In the genomic region with DNA sequence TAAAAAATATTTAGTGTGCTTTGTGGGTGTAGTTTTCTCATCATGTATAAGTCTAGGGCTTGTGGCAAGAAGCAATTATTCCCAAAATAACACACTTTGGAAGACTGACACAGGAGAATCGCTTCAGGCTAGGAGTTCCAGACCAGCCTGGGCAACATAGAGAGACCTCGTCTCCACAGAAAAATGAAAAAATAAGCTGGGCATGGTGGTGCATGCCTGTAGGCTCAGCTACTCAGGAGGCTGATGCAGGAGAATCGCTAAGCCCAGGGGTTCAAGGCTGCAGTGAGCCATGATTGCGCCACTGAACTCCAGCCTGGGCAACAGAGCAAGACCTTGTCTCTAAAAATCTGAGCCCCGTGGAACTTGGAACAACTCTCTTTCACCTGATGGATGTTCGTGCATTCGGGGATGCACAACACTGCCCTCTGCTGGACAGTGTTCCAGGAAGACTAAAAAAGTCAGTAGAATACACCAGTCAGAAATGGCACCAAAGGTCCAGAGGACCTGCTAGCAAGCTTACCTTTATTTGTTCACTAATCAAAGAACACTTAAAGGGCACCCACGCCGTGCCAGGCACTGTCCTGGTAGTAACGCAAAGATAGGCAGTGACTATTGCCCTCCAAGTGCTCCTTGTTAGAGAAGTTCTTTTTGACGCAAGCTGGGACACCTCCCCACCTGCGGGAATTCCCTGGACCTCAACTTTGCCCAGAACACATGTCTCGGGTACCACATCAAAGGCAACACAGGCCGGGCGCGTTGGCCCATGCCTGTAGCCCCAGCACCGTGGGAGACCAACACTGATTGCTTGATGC, we compare ENCODE assay signal across 8 cellular contexts.
DNase-seq lines count a peak whose midpoint lies in the region; ATAC-seq and TF ChIP-seq lines count a peak whose summit lies in the region.

No MANE protein-coding gene starts in this region.

- H3K4me1 ChIP-seq in left lung: no peaks in the 10 kb centered on the region

- H3K4me3 ChIP-seq in choroid plexus epithelial cell (ENCODE audit: low read depth, low read length) (no peak overlapping the region), left lung (no peak overlapping the region)

- peaks cover 0 to 23% of the 10 kb centered on the region in 2 donors for H3K9me3 ChIP-seq in left lung

- in situ Hi-C loops in GM13977 (cut with MboI; ENCODE audit: low pct_unique_long_range_greater_than_20kb, low sequenced_read_pairs, unreplicated experiment): no loop called here

- DNase-seq in AG08396 (ENCODE audit: low spot score) (peak; percentile 26), GM13977 (ENCODE audit: low spot score) (peak; percentile 58), NCI-H146 treated with DMSO at 0.1 percent for 48 hours (lab: John Stamatoyannopoulos, UW; ENCODE audit: unreplicated experiment) (peak; percentile 53), choroid plexus epithelial cell (ENCODE audit: low read depth) (peak; percentile 56), left lung (peak; percentile 44 to 72)
- DNase-seq in stimulated activated CD8-positive, alpha-beta memory T cell treated with anti-CD3 and anti-CD28 coated beads, Interleukin-2, amount 100 ng/mL, for 48 hours (ENCODE audit: low read depth in 2 of 2): peak; percentile 32 to 33

- peak; percentile 75 for TF ChIP-seq CTCF in GM13977 (IDR thresholded peaks at IDR 0.05; ENCODE audit: extremely low read depth, insufficient read depth, missing control alignments)
- TF ChIP-seq CTCF in VCaP (conservative IDR thresholded peaks at IDR 0.05): peak; percentile 93
- TF ChIP-seq CTCF in choroid plexus epithelial cell (conservative IDR thresholded peaks at IDR 0.05; ENCODE audit: low read depth, low read length): peak; percentile 62
- TF ChIP-seq CTCF in left lung (IDR thresholded peaks at IDR 0.05): peak; percentile 61 to 69

- H3K36me3 ChIP-seq in left lung: no peaks in the 10 kb centered on the region

- ATAC-seq in left lung (peak; percentile 92), GM19397 (IDR thresholded peaks at IDR 0.05; ENCODE audit: unreplicated experiment) (no peak)

- intact Hi-C loops in left lung (cut with DNase I): no loop called here

- H3K27me3 ChIP-seq in left lung: no peaks in the 10 kb centered on the region

- H3K27ac ChIP-seq in VCaP: no peak overlapping the region
- H3K27ac ChIP-seq in left lung: no peak overlapping the region
